ENCODE assay signal across 21 cellular contexts in genomic region chr20:63517376-63518309, GRCh38. TPM values are rescaled to one million over a fixed set of nuclear protein-coding genes. Genes with fewer than 3 reads are reported as not detected.
A peak's percentile ranks its signal among the peaks of the same experiment; 100 is the strongest.
DNase-seq lines count a peak whose midpoint lies in the region; ATAC-seq, FAIRE-seq and TF ChIP-seq lines count a peak whose summit lies in the region.
"Had no signal": no experiment of that assay in that cellular context is flagged by ENCODE, and none has a peak within 500 bp of the region (broad histone marks: within the 10 kb centered on the region; RNA-seq: fewer than 3 reads in every experiment).

No MANE protein-coding gene starts in this region.

- no peaks in the 10 kb centered on the region for H3K4me1 Mint-ChIP-seq in MCF 10A (ENCODE audit: insufficient read depth, unreplicated experiment)

- peak; percentile 23 for DNase-seq in left cardiac atrium
- DNase-seq in left ventricle myocardium inferior: no peak
- peak; percentile 74 for DNase-seq in kidney
- peak; percentile 75 for DNase-seq in spleen
- DNase-seq in MCF 10A (ENCODE audit: unreplicated experiment): no peak
- DNase-seq in RCC 7860 (ENCODE audit: low spot score): no peak
- DNase-seq: activated CD8-positive, alpha-beta memory T cell treated with anti-CD3 and anti-CD28 coated beads for 24 hours; activated naive CD4-positive, alpha-beta T cell treated with Interleukin-2 at 50 U/mL for 16 hours; DMS153; MG63; NCI-H2081; NCI-H748 treated with DMSO at 0.1 percent for 48 hours; stimulated activated CD4-positive, alpha-beta T cell treated with anti-CD3 and anti-CD28 coated beads, Interleukin-4, amount 100 ng/mL, for 4 hours; stimulated activated naive B cell treated with anti-CD40 and anti-IgM and Interleukin-4, amounts not matched to agents 10 μg/mL and 1 μg/mL and 100 μg/mL, for 72 hours had no signal

- peaks cover 11% of the 10 kb centered on the region for H3K36me3 Mint-ChIP-seq in MCF 10A (ENCODE audit: insufficient read depth, unreplicated experiment)

- no peak for ATAC-seq in left cardiac atrium
- ATAC-seq: stimulated activated naive B cell treated with anti-CD40 and anti-IgM and Interleukin-4, amounts not matched to agents 10 μg/mL and 1 μg/mL and 100 μg/mL, for 72 hours had no signal

- H3K9me3 ChIP-seq in left ventricle myocardium inferior (replicated peaks) (no peaks in the 10 kb centered on the region), kidney (ENCODE audit: control insufficient read depth in 1 of 2, low read length in 2 of 2) (no peaks in the 10 kb centered on the region), spleen (peaks cover 0 to 17% (median 2%) of the 10 kb centered on the region in 8 donors)
- H3K9me3 ChIP-seq: MG63 had no signal

- H3K4me1 ChIP-seq in left ventricle myocardium inferior (peaks cover 38% of the 10 kb centered on the region), kidney (ENCODE audit: control insufficient read depth in 1 of 2, insufficient read depth in 1 of 2, low read depth in 1 of 2, low read length in 2 of 2) (peaks cover 0 to 11% of the 10 kb centered on the region in 2 donors), spleen (peaks cover 14 to 39% (median 31%) of the 10 kb centered on the region in 6 donors)

- CTCF ChIA-PET in MCF 10A (lab: Yijun Ruan, JAX): interaction anchor here (0.6 to 1.7 kb wide), 3 partner anchors 21 to 141 kb away, joined by 3 to 5 read pairs (median 3); no protein-coding TSS in a partner anchor

- H3K36me3 ChIP-seq in left ventricle myocardium inferior (peaks cover 7% of the 10 kb centered on the region), kidney (ENCODE audit: control insufficient read depth in 1 of 2, insufficient read depth in 2 of 2, low read length in 2 of 2) (no peaks in the 10 kb centered on the region), spleen (peaks cover 0 to 12% (median 6%) of the 10 kb centered on the region in 6 donors)

- H3K27ac Mint-ChIP-seq in MCF 10A (ENCODE audit: low read depth, unreplicated experiment): no peak overlapping the region
- H3K27ac Mint-ChIP-seq: stimulated activated naive B cell treated with anti-CD40 and anti-IgM and Interleukin-4, amounts not matched to agents 10 μg/mL and 1 μg/mL and 100 μg/mL, for 72 hours had no signal

- no peak overlapping the region for H3K4me3 Mint-ChIP-seq in MCF 10A (ENCODE audit: unreplicated experiment)
- H3K4me3 Mint-ChIP-seq: stimulated activated naive B cell treated with anti-CD40 and anti-IgM and Interleukin-4, amounts not matched to agents 10 μg/mL and 1 μg/mL and 100 μg/mL, for 72 hours had no signal

- POLR2A ChIA-PET in MCF 10A (lab: Yijun Ruan, JAX): no interaction called here

- no TSS peak for BruUV-seq in MCF 10A (replicated peaks; lab: Mats Ljungman, UMichigan)

- TF ChIP-seq POLR2A in spleen (IDR thresholded peaks at IDR 0.05): no peak

- intact Hi-C loops in left cardiac atrium (cut with DNase I): loop anchor here in 1 of 2 donors (10.0 kb wide), 1 partner anchor 73 kb away; no protein-coding TSS in a partner anchor
- intact Hi-C loops in left ventricle myocardium inferior (cut with micrococcal nuclease): no loop called here
- intact Hi-C loops in kidney (cut with DNase I): no loop called here
- intact Hi-C loops in spleen (cut with DNase I; ENCODE audit: low total_unique reads): no loop called here
- intact Hi-C loops in MCF 10A (cut with micrococcal nuclease): no loop called here

- H3K27me3 ChIP-seq in left ventricle myocardium inferior (ENCODE audit: low read depth) (no peaks in the 10 kb centered on the region), spleen (replicated peaks in 1 of 7) (peaks cover 0 to 25% (median 0%) of the 10 kb centered on the region in 7 donors)

- FAIRE-seq in kidney (lab: Jason Lieb, UNC) (no peak), RCC 7860 (lab: Jason Lieb, UNC) (no peak)
- FAIRE-seq: bronchial epithelial cell, frontal cortex, islet of Langerhans, TTC549 had no signal

- H3K4me3 ChIP-seq in left ventricle myocardium inferior (no peak overlapping the region), kidney (ENCODE audit: low read length in 2 of 2) (no peak overlapping the region), spleen (no peak overlapping the region)
- H3K4me3 ChIP-seq: MG63 had no signal

- H3K27me3 Mint-ChIP-seq in MCF 10A (ENCODE audit: insufficient read depth, unreplicated experiment): peaks cover 15% of the 10 kb centered on the region

- no peak for TF ChIP-seq CTCF in left ventricle myocardium inferior (IDR thresholded peaks at IDR 0.05; ENCODE audit: borderline replicate concordance)
- no peak for TF ChIP-seq CTCF in kidney (IDR thresholded peaks at IDR 0.05; ENCODE audit: borderline replicate concordance, extremely low read depth, insufficient read depth)
- no peak for TF ChIP-seq CTCF in spleen (IDR thresholded peaks at IDR 0.05 in 8 of 11, conservative IDR thresholded peaks at IDR 0.05 in 3 of 11)
- TF ChIP-seq CTCF in MCF 10A (IDR thresholded peaks at IDR 0.05; ENCODE audit: unreplicated experiment): no peak

- H3K27ac ChIP-seq in left ventricle myocardium inferior (replicated peaks) (no peak overlapping the region), kidney (ENCODE audit: low read depth in 2 of 2, low read length in 2 of 2) (no peak overlapping the region), spleen (no peak overlapping the region)

- WGBS in spleen, 5 donors: 81 to 94% (median 91%) methylated on average over 26 to 32 of the region's 32 CpGs

- no peak overlapping the region for H3K9ac ChIP-seq in kidney (ENCODE audit: low read length in 2 of 2)

- no peaks in the 10 kb centered on the region for H3K9me3 Mint-ChIP-seq in MCF 10A (ENCODE audit: unreplicated experiment)

RNA-seq across cellular contexts. Expression of gene PPDPF, which starts 2.9 kb away (rescaled TPM):
- total RNA-seq in left cardiac atrium: 100 to 1,000 TPM; 215 to 241 TPM
- 371 TPM for total RNA-seq in left ventricle myocardium inferior
- total RNA-seq in kidney: 578 TPM
- polyA plus RNA-seq in kidney (ENCODE audit: insufficient read depth, low read depth, low replicate concordance): 961 TPM
- 100 to 1,000 TPM in 4 of 7 donors, 10 to 100 TPM in 3; 68.8 to 167 (median 105) TPM for total RNA-seq in spleen
- 100 to 1,000 TPM; 123 to 275 (median 186) TPM for polyA plus RNA-seq in spleen
- total RNA-seq in MCF 10A (2022): 315 and 355 TPM in 2 replicates

RNA-seq across cellular contexts. Expression of gene EEF1A2, which starts 18.8 kb away (rescaled TPM):
- total RNA-seq in left cardiac atrium: 100 to 1,000 TPM; 656 to 679 TPM
- 1,286 TPM for total RNA-seq in left ventricle myocardium inferior
- 18.1 TPM for total RNA-seq in kidney
- 1.5 TPM for polyA plus RNA-seq in kidney (ENCODE audit: insufficient read depth, low read depth, low replicate concordance)
- total RNA-seq in spleen: 1 to 10 TPM in 3 of 7 donors, under 1 TPM in 4; 0.39 to 1.4 (median 0.54) TPM
- polyA plus RNA-seq in spleen: under 1 TPM; 0.48 to 0.57 (median 0.53) TPM
- 3.3 and 9.9 TPM in 2 replicates for total RNA-seq in MCF 10A (2022)

RNA-seq across cellular contexts. Expression of gene PTK6, which starts 19.5 kb away (rescaled TPM):
- under 1 TPM in 1 of 2 donors, not detected in 1; 0.29 TPM for total RNA-seq in left cardiac atrium
- total RNA-seq in left ventricle myocardium inferior: not detected
- 1.1 TPM for total RNA-seq in kidney
- polyA plus RNA-seq in kidney (ENCODE audit: insufficient read depth, low read depth, low replicate concordance): 0.26 TPM
- 1 to 10 TPM in 1 of 7 donors, under 1 TPM in 6; 0.20 to 1.0 (median 0.77) TPM for total RNA-seq in spleen
- under 1 TPM; 0.55 to 0.72 (median 0.64) TPM for polyA plus RNA-seq in spleen
- 3.8 and 4.4 TPM in 2 replicates for total RNA-seq in MCF 10A (2022)
- total RNA-seq: frontal cortex had no signal

RNA-seq across cellular contexts. Expression of gene SRMS, which starts 29.9 kb away (rescaled TPM):
- total RNA-seq in left cardiac atrium: not detected
- not detected for total RNA-seq in left ventricle myocardium inferior
- 0.38 TPM for total RNA-seq in kidney
- polyA plus RNA-seq in kidney (ENCODE audit: insufficient read depth, low read depth, low replicate concordance): not detected
- total RNA-seq in spleen: 1 to 10 TPM in 4 of 7 donors, under 1 TPM in 1, not detected in 2; 0.46 to 1.5 (median 1.2) TPM
- under 1 TPM; 0.07 to 0.19 (median 0.12) TPM for polyA plus RNA-seq in spleen
- total RNA-seq in MCF 10A (2022): 0.81 and 1.4 TPM in 2 replicates
- total RNA-seq: frontal cortex, mucosa of gallbladder, Right ventricle myocardium superior had no signal
- polyA plus RNA-seq: urinary bladder had no signal

RNA-seq across cellular contexts. Expression of gene FNDC11, which starts 36.3 kb away (rescaled TPM):
- total RNA-seq in left cardiac atrium (under 1 TPM in 1 of 2 donors, not detected in 1; 0.08 TPM), left ventricle myocardium inferior (0.14 TPM), kidney (1.6 TPM), spleen (1 to 10 TPM in 4 of 7 donors, under 1 TPM in 3; 0.33 to 2.0 (median 1.0) TPM), MCF 10A (2022) (2.4 and 3.9 TPM in 2 replicates)
- polyA plus RNA-seq in kidney (ENCODE audit: insufficient read depth, low read depth, low replicate concordance) (0.47 TPM), spleen (1 to 10 TPM in 1 of 3 donors, under 1 TPM in 2; 0.91 to 1.8 (median 0.98) TPM)

Comparison
In these comparisons a context has a peak if more than half of its experiments do, and no peak if none do; other contexts are left out.
1. DNase-seq: peak in left cardiac atrium (single experiment), kidney (single experiment) and spleen (single experiment); none in left ventricle myocardium inferior (single experiment), MCF 10A (single experiment) and RCC 7860 (single experiment).
2. RNA of gene EEF1A2, which starts 18.8 kb away (total RNA-seq): 1,286 TPM in left ventricle myocardium inferior (single experiment) and 656 to 679 TPM in left cardiac atrium; 18.1 TPM in kidney (single experiment), 3.3 to 9.9 TPM in MCF 10A and 0.39 to 1.4 TPM in spleen; every median in the first group is over 10 times any median in the second.